7 cellular contexts compared by ENCODE assay signal in the genomic region with DNA sequence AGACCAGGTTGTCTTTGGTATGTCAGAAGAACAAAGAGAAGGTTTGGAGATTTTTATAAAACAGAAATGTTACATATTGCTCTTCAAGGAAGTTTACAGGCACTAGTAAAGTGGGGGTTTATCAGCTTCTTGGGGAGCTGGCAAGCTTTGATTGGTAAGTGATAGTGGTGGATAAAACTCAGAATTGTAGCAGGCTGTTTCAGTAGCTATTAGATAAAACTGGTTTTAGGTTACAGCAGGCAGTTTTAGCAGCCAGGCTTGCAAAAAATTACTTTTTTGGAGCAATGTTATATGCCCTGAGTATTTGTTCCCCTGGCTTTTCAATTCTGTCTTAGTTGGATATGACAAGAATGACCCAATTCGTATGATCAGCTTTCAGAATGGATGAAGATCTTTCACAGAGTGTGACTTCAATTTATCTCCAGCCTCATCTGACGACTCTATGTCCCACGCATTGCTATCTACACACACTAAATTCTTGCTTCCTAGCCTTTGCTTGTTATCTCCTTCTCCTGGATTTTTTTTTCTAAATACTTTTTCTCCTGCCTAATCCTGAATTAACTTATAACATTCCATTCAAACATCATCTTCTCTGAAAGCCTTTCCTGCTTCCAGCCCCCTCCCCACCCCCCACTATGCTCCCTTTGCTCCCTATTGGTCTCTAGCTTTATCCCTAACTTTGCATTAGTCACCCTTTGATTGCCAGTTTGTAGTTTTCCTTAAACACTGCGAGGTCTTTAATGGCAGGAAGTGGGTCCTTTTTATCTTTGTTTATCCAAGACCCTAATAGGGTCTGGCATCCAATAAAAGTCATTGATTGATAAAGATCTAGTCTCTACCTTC. TPM values are rescaled to one million over a fixed set of nuclear protein-coding genes. Genes with fewer than 3 reads are reported as not detected.
DNase-seq lines count a peak whose midpoint lies in the region; FAIRE-seq and TF ChIP-seq lines count a peak whose summit lies in the region.

No MANE protein-coding gene starts in this region.

- FAIRE-seq in astrocyte (lab: Jason Lieb, UNC): no peak

- peaks cover 5% of the 10 kb centered on the region; the same call in 1 of the 2 replicates for H3F3A ChIP-seq in DOHH2 (ENCODE audit: control insufficient read depth, insufficient read depth)

- no peaks in the 10 kb centered on the region for H3K9me2 ChIP-seq in DOHH2 (replicated peaks; ENCODE audit: control insufficient read depth, low read length)

- H3K9me3 ChIP-seq in DOHH2 (ENCODE audit: control insufficient read depth, insufficient read depth, low read length): no peaks in the 10 kb centered on the region
- H3K9me3 ChIP-seq in astrocyte (ENCODE audit: insufficient read depth, low read depth, low read length): no peaks in the 10 kb centered on the region
- H3K9me3 ChIP-seq in neuron (ENCODE audit: low read length): no peaks in the 10 kb centered on the region
- no peaks in the 10 kb centered on the region for H3K9me3 ChIP-seq in BE2C

- H3K4me1 ChIP-seq in DOHH2 (ENCODE audit: control insufficient read depth, low read length) (peaks cover 74% of the 10 kb centered on the region), KMS-11 (ENCODE audit: low read depth, poor library complexity, severe bottlenecking) (peaks cover 69% of the 10 kb centered on the region), astrocyte (ENCODE audit: insufficient read depth, low read length) (peaks cover 37% of the 10 kb centered on the region), neuron (ENCODE audit: insufficient read depth, low read length) (peaks cover 17% of the 10 kb centered on the region), BE2C (peaks cover 7% of the 10 kb centered on the region)

- H3K4me2 ChIP-seq in DOHH2 (ENCODE audit: low read length) (peak overlapping the region; percentile 96), KMS-11 (peak overlapping the region; percentile 97), astrocyte (ENCODE audit: low read length) (peak overlapping the region; percentile 63)

- peak overlapping the region; percentile 97 for H3K4me3 Mint-ChIP-seq in astrocyte (ENCODE audit: unreplicated experiment)

- H4K20me1 ChIP-seq in DOHH2 (ENCODE audit: control insufficient read depth, insufficient read depth, low read depth, low read length) (peaks cover 10% of the 10 kb centered on the region), KMS-11 (ENCODE audit: insufficient read depth) (no peaks in the 10 kb centered on the region), astrocyte (ENCODE audit: insufficient read depth, low read length) (peaks cover 33% of the 10 kb centered on the region)

- H3K27me3 ChIP-seq in DOHH2 (ENCODE audit: control insufficient read depth, low read length): no peaks in the 10 kb centered on the region
- no peaks in the 10 kb centered on the region for H3K27me3 ChIP-seq in KMS-11 (ENCODE audit: insufficient read depth, low read depth)
- H3K27me3 ChIP-seq in astrocyte (ENCODE audit: insufficient read depth, low read length): no peaks in the 10 kb centered on the region
- H3K27me3 ChIP-seq in neuron (ENCODE audit: insufficient read depth, low read length): no peaks in the 10 kb centered on the region
- no peaks in the 10 kb centered on the region for H3K27me3 ChIP-seq in BE2C

- H3K36me3 ChIP-seq in DOHH2 (ENCODE audit: control insufficient read depth, low read length) (peaks cover 37% of the 10 kb centered on the region), KMS-11 (ENCODE audit: insufficient read depth) (no peaks in the 10 kb centered on the region; the same call in 1 of the 2 replicates), astrocyte (ENCODE audit: insufficient read depth, low read length) (peaks cover 4% of the 10 kb centered on the region), neuron (ENCODE audit: insufficient read depth, low read length) (peaks cover under 1% of the 10 kb centered on the region), BE2C (peaks cover 7% of the 10 kb centered on the region)

- peaks cover 26% of the 10 kb centered on the region for H3K4me1 Mint-ChIP-seq in astrocyte (ENCODE audit: low read depth, unreplicated experiment)

- H2AFZ ChIP-seq in KMS-11 (ENCODE audit: low read depth) (peak overlapping the region; percentile 80; the same call in 1 of the 2 replicates), astrocyte (ENCODE audit: low read depth, low read length) (peak overlapping the region; percentile 65), neuron (ENCODE audit: low read depth, low read length) (peak overlapping the region; percentile 81)

- TF ChIP-seq CTCF in DOHH2 (IDR thresholded peaks at IDR 0.05; ENCODE audit: low read depth, low read length, poor library complexity, severe bottlenecking) (no peak), KMS-11 (conservative IDR thresholded peaks at IDR 0.05; ENCODE audit: low read depth, low read length) (no peak), astrocyte (IDR thresholded peaks at IDR 0.05; ENCODE audit: insufficient read depth, low read depth, low read length) (no peak), BE2C (IDR thresholded peaks at IDR 0.05; ENCODE audit: low read depth, low read length) (no peak)

- H3K79me2 ChIP-seq in DOHH2 (ENCODE audit: control insufficient read depth, low read length) (peaks cover 50% of the 10 kb centered on the region), KMS-11 (ENCODE audit: insufficient read depth, low read depth) (peaks cover 42% of the 10 kb centered on the region), astrocyte (ENCODE audit: insufficient read depth, low read length) (peaks cover 35% of the 10 kb centered on the region)

- DNase-seq in astrocyte (ENCODE audit: low read depth): no peak
- DNase-seq in GOT3 (lab: John Stamatoyannopoulos, UW): no peak
- DNase-seq in BE2C: no peak
- DNase-seq in NOMO-1 treated with dmso at 0.1 percent for 144 hours (lab: John Stamatoyannopoulos, UW; ENCODE audit: unreplicated experiment): no peak

- H3K4me3 ChIP-seq in DOHH2 (ENCODE audit: low read length): peak overlapping the region; percentile 87
- H3K4me3 ChIP-seq in KMS-11 (IDR thresholded peaks at IDR 0.05; ENCODE audit: insufficient read depth, low read depth, low read length): no peak overlapping the region
- H3K4me3 ChIP-seq in astrocyte (ENCODE audit: insufficient read depth, low read depth, low read length): no peak overlapping the region
- H3K4me3 ChIP-seq in neuron (ENCODE audit: low read length): no peak overlapping the region
- no peak overlapping the region for H3K4me3 ChIP-seq in BE2C (ENCODE audit: low read depth, low read length)

- H3K9ac ChIP-seq in KMS-11 (peak overlapping the region; percentile 54; the same call in 1 of the 2 replicates), astrocyte (ENCODE audit: low read length) (no peak overlapping the region)

- H3K27me3 Mint-ChIP-seq in astrocyte (ENCODE audit: low read depth, unreplicated experiment): no peaks in the 10 kb centered on the region

- no peaks in the 10 kb centered on the region for H3K9me3 Mint-ChIP-seq in astrocyte (ENCODE audit: unreplicated experiment)

- peak overlapping the region; percentile 53 for H3K27ac Mint-ChIP-seq in astrocyte (ENCODE audit: unreplicated experiment)

- H3K27ac ChIP-seq in DOHH2 (ENCODE audit: low read depth, low read length) (no peak overlapping the region), KMS-11 (peak overlapping the region; percentile 51), astrocyte (ENCODE audit: low read depth, low read length) (peak overlapping the region; percentile 40)

- peaks cover 10% of the 10 kb centered on the region for H3K36me3 Mint-ChIP-seq in astrocyte (ENCODE audit: low read depth, unreplicated experiment)

RNA-seq across cellular contexts. Expression of gene TOMM34, which starts 1.0 kb away (rescaled TPM):
- 36.9 and 45.8 TPM in 2 replicates for total RNA-seq in astrocyte
- polyA plus RNA-seq in BE2C (2012; ENCODE audit: insufficient read depth, insufficient read length, low read depth): 48.2 TPM

RNA-seq across cellular contexts. Expression of gene STK4, which starts 5.1 kb away (rescaled TPM):
- total RNA-seq in astrocyte: 32.9 and 41.4 TPM in 2 replicates
- 12.8 TPM for polyA plus RNA-seq in BE2C (2012; ENCODE audit: insufficient read depth, insufficient read length, low read depth)

RNA-seq across cellular contexts. Expression of gene PABPC1L, which starts 51.4 kb away (rescaled TPM):
- 48.7 and 50.2 TPM in 2 replicates for total RNA-seq in astrocyte
- polyA plus RNA-seq in BE2C (2012; ENCODE audit: insufficient read depth, insufficient read length, low read depth): 17.0 TPM
